Comparison of ENCODE assay signal across 37 cellular contexts in the genomic region with DNA sequence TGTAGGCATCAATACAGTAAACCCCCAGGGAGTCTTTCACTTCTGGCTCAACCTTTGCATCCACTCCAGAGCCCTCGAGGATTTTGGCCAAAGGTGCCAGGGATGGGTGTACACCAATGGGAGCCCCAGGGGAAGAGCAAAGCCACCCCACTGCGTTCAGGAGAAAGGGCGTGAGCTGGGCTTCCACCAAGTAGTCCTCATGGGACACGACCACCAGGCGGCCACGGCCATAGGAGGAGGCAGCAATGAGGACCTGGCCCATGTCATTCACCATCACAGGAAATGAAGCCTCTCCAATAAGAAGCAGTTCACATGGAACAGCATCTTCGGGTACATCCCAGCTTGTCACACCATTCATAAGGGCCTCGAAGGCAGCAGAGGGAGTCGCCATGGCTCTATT. TPM values are rescaled to one million over a fixed set of nuclear protein-coding genes. Genes with fewer than 3 reads are reported as not detected.
"Had no signal": no experiment of that assay in that cellular context is flagged by ENCODE, and none has a peak within 500 bp of the region (broad histone marks: within the 10 kb centered on the region; RNA-seq: fewer than 3 reads in every experiment).

No MANE protein-coding gene starts in this region.

- H3K36me3 Mint-ChIP-seq: activated naive CD4-positive, alpha-beta T cell treated with anti-CD3 and anti-CD28 coated beads, Interleukin-2, amount 10 ng/mL, durations not matched to agents 7 days and 5 days; activated naive CD4-positive, alpha-beta T cell treated with anti-CD3 and anti-CD28 coated beads, Interleukin-2, amount 50 U/mL, for 72 hours had no signal

- FAIRE-seq: bronchial epithelial cell had no signal

- H3K4me1 Mint-ChIP-seq: activated CD4-positive, alpha-beta T cell treated with anti-CD3 and anti-CD28 coated beads for 36 hours; activated CD4-positive, alpha-beta T cell treated with anti-CD3 and anti-CD28 coated beads, Interleukin-2, amount 10 ng/mL, durations not matched to agents 24 days and 14 days; activated naive CD4-positive, alpha-beta T cell treated with anti-CD3 and anti-CD28 coated beads, Interleukin-2, amount 10 ng/mL, durations not matched to agents 7 days and 5 days had no signal

- H3K4me3 ChIP-seq: ascending aorta, coronary artery, dorsolateral prefrontal cortex, esophagus squamous epithelium, gastroesophageal sphincter had no signal

- DNase-seq: activated CD4-positive, alpha-beta memory T cell treated with anti-CD3 and anti-CD28 coated beads for 36 hours; activated CD4-positive, alpha-beta T cell treated with anti-CD3 and anti-CD28 coated beads for 36 hours; activated CD4-positive, alpha-beta T cell treated with anti-CD3 and anti-CD28 coated beads, Interleukin-2, amount 10 ng/mL, durations not matched to agents 24 days and 14 days; activated CD4-positive, CD25-positive, alpha-beta regulatory T cell; activated CD4-positive, CD25-positive, alpha-beta regulatory T cell treated with anti-CD3 and anti-CD28 coated beads, Interleukin-2, amount 50 U/mL, for 72 hours; activated CD8-positive, alpha-beta memory T cell treated with anti-CD3 and anti-CD28 coated beads, Interleukin-2, amount 10 ng/mL, durations not matched to agents 7 days and 5 days; activated CD8-positive, alpha-beta memory T cell treated with anti-CD3 and anti-CD28 coated beads, Interleukin-2, amount 50 U/mL, for 4 hours; activated CD8-positive, alpha-beta T cell treated with anti-CD3 and anti-CD28 coated beads, Interleukin-2, amount 10 ng/mL, durations not matched to agents 7 days and 5 days; activated gamma-delta T cell; activated naive CD4-positive, alpha-beta T cell; activated naive CD4-positive, alpha-beta T cell treated with anti-CD3 and anti-CD28 coated beads, Interleukin-2, amount 10 ng/mL, durations not matched to agents 7 days and 5 days; activated naive CD8-positive, alpha-beta T cell treated with anti-CD3 and anti-CD28 coated beads, Interleukin-2, amount 10 ng/mL, durations not matched to agents 7 days and 5 days; activated T-cell treated with anti-CD3 and anti-CD28 coated beads, Interleukin-2, amount 50 U/mL, for 1 hour; activated T-cell treated with anti-CD3 and anti-CD28 coated beads, Interleukin-2, amount 50 U/mL, for 48 hours; dorsolateral prefrontal cortex; effector memory CD4-positive, alpha-beta T cell; esophagus squamous epithelium; foreskin melanocyte; T-helper 2 cell had no signal

- ATAC-seq: activated CD4-positive, alpha-beta T cell treated with anti-CD3 and anti-CD28 coated beads for 36 hours; activated CD8-positive, alpha-beta memory T cell treated with anti-CD3 and anti-CD28 coated beads, Interleukin-2, amount 10 ng/mL, durations not matched to agents 7 days and 5 days; activated CD8-positive, alpha-beta T cell treated with anti-CD3 and anti-CD28 coated beads, Interleukin-2, amount 10 ng/mL, durations not matched to agents 7 days and 5 days; activated naive CD4-positive, alpha-beta T cell treated with anti-CD3 and anti-CD28 coated beads, Interleukin-2, amount 50 U/mL, for 72 hours; gastroesophageal sphincter had no signal

- H3K9me3 Mint-ChIP-seq: activated CD4-positive, alpha-beta memory T cell treated with anti-CD3 and anti-CD28 coated beads for 36 hours; activated CD4-positive, alpha-beta T cell treated with anti-CD3 and anti-CD28 coated beads, Interleukin-2, amount 10 ng/mL, durations not matched to agents 24 days and 14 days; activated naive CD4-positive, alpha-beta T cell treated with anti-CD3 and anti-CD28 coated beads, Interleukin-2, amount 10 ng/mL, durations not matched to agents 7 days and 5 days; activated naive CD4-positive, alpha-beta T cell treated with anti-CD3 and anti-CD28 coated beads, Interleukin-2, amount 50 U/mL, for 72 hours; activated naive CD8-positive, alpha-beta T cell treated with anti-CD3 and anti-CD28 coated beads, Interleukin-2, amount 10 ng/mL, durations not matched to agents 7 days and 5 days; activated T-helper 1 cell treated with anti-CD3 and anti-CD28 coated beads, Interleukin-12 subunit alpha, Interleukin-12 subunit beta, Interleukin-2, Interleukin-4 antibody, amounts not matched to agents 30 ng/mL and 10 ng/mL and 1 ng/mL, durations not matched to agents 14 hours and 24 hours and 36 hours; activated T-helper 2 cell treated with anti-CD3 and anti-CD28 coated beads, Interferon-gamma antibody, Interleukin-2, Interleukin-4, amounts not matched to agents 10 μg/mL and 5 μg/mL and 100 μg/mL, durations not matched to agents 14 hours and 24 hours and 36 hours; brain; central memory CD8-positive, alpha-beta T cell; dendritic cell treated with granulocyte-macrophage colony-stimulating factor and Interleukin-4, amounts not matched to agents 40 ng/mL and 50 ng/mL, for 4 days had no signal

- H3K4me3 Mint-ChIP-seq: activated CD4-positive, alpha-beta memory T cell treated with anti-CD3 and anti-CD28 coated beads for 36 hours; activated CD4-positive, alpha-beta T cell treated with anti-CD3 and anti-CD28 coated beads for 36 hours; activated CD4-positive, alpha-beta T cell treated with anti-CD3 and anti-CD28 coated beads, Interleukin-2, amount 10 ng/mL, durations not matched to agents 24 days and 14 days; activated CD8-positive, alpha-beta memory T cell treated with anti-CD3 and anti-CD28 coated beads, Interleukin-2, amount 10 ng/mL, durations not matched to agents 7 days and 5 days; activated CD8-positive, alpha-beta T cell treated with anti-CD3 and anti-CD28 coated beads, Interleukin-2, amount 10 ng/mL, durations not matched to agents 7 days and 5 days; activated naive CD4-positive, alpha-beta T cell treated with anti-CD3 and anti-CD28 coated beads, Interleukin-2, amount 10 ng/mL, durations not matched to agents 7 days and 5 days; activated naive CD8-positive, alpha-beta T cell treated with anti-CD3 and anti-CD28 coated beads, Interleukin-2, amount 10 ng/mL, durations not matched to agents 7 days and 5 days; activated T-helper 1 cell treated with anti-CD3 and anti-CD28 coated beads, Interleukin-12 subunit alpha, Interleukin-12 subunit beta, Interleukin-2, Interleukin-4 antibody, amounts not matched to agents 30 ng/mL and 10 ng/mL and 1 ng/mL, durations not matched to agents 14 hours and 24 hours and 36 hours; central memory CD8-positive, alpha-beta T cell; dendritic cell treated with granulocyte-macrophage colony-stimulating factor and Interleukin-4, amounts not matched to agents 40 ng/mL and 50 ng/mL, for 4 days had no signal

- H3K27ac ChIP-seq: ascending aorta, coronary artery, epithelial cell of prostate, esophagus squamous epithelium, gastroesophageal sphincter had no signal

- H3K4me1 ChIP-seq: ascending aorta had no signal

- H3K27ac Mint-ChIP-seq: activated CD4-positive, alpha-beta memory T cell treated with anti-CD3 and anti-CD28 coated beads for 36 hours; activated CD4-positive, alpha-beta T cell treated with anti-CD3 and anti-CD28 coated beads for 36 hours; activated CD4-positive, alpha-beta T cell treated with anti-CD3 and anti-CD28 coated beads, Interleukin-2, amount 10 ng/mL, durations not matched to agents 24 days and 14 days; activated CD8-positive, alpha-beta memory T cell treated with anti-CD3 and anti-CD28 coated beads, Interleukin-2, amount 10 ng/mL, durations not matched to agents 7 days and 5 days; activated CD8-positive, alpha-beta T cell treated with anti-CD3 and anti-CD28 coated beads, Interleukin-2, amount 10 ng/mL, durations not matched to agents 7 days and 5 days; activated naive CD4-positive, alpha-beta T cell treated with anti-CD3 and anti-CD28 coated beads, Interleukin-2, amount 10 ng/mL, durations not matched to agents 7 days and 5 days; activated naive CD4-positive, alpha-beta T cell treated with anti-CD3 and anti-CD28 coated beads, Interleukin-2, amount 50 U/mL, for 72 hours; activated naive CD8-positive, alpha-beta T cell treated with anti-CD3 and anti-CD28 coated beads, Interleukin-2, amount 10 ng/mL, durations not matched to agents 7 days and 5 days; activated T-helper 1 cell treated with anti-CD3 and anti-CD28 coated beads, Interleukin-12 subunit alpha, Interleukin-12 subunit beta, Interleukin-2, Interleukin-4 antibody, amounts not matched to agents 30 ng/mL and 10 ng/mL and 1 ng/mL, durations not matched to agents 14 hours and 24 hours and 36 hours; activated T-helper 2 cell treated with anti-CD3 and anti-CD28 coated beads, Interferon-gamma antibody, Interleukin-2, Interleukin-4, amounts not matched to agents 10 μg/mL and 5 μg/mL and 100 μg/mL, durations not matched to agents 14 hours and 24 hours and 36 hours; dendritic cell treated with granulocyte-macrophage colony-stimulating factor and Interleukin-4, amounts not matched to agents 40 ng/mL and 50 ng/mL, for 4 days had no signal

- H3K27me3 ChIP-seq: ascending aorta, dorsolateral prefrontal cortex, esophagus squamous epithelium, gastroesophageal sphincter had no signal

- H3K27me3 Mint-ChIP-seq: activated CD4-positive, alpha-beta memory T cell treated with anti-CD3 and anti-CD28 coated beads for 36 hours; activated CD4-positive, alpha-beta T cell treated with anti-CD3 and anti-CD28 coated beads for 36 hours; activated naive CD8-positive, alpha-beta T cell treated with anti-CD3 and anti-CD28 coated beads, Interleukin-2, amount 10 ng/mL, durations not matched to agents 7 days and 5 days; brain; central memory CD8-positive, alpha-beta T cell had no signal

- H3K9me3 ChIP-seq: ascending aorta, esophagus squamous epithelium, gastroesophageal sphincter had no signal

RNA-seq across cellular contexts. Expression of gene OR2F2, which starts 58.8 kb away (rescaled TPM):
- total RNA-seq: activated CD4-positive, alpha-beta memory T cell treated with anti-CD3 and anti-CD28 coated beads for 36 hours; activated CD4-positive, alpha-beta T cell treated with anti-CD3 and anti-CD28 coated beads for 36 hours; activated CD4-positive, alpha-beta T cell treated with anti-CD3 and anti-CD28 coated beads, Interleukin-2, amount 10 ng/mL, durations not matched to agents 24 days and 14 days; activated CD8-positive, alpha-beta memory T cell treated with anti-CD3 and anti-CD28 coated beads for 36 hours; activated CD8-positive, alpha-beta memory T cell treated with anti-CD3 and anti-CD28 coated beads, Interleukin-2, amount 10 ng/mL, durations not matched to agents 7 days and 5 days; activated CD8-positive, alpha-beta T cell treated with anti-CD3 and anti-CD28 coated beads, Interleukin-2, amount 10 ng/mL, durations not matched to agents 7 days and 5 days; activated naive CD4-positive, alpha-beta T cell treated with anti-CD3 and anti-CD28 coated beads, Interleukin-2, amount 50 U/mL, for 72 hours; activated naive CD8-positive, alpha-beta T cell treated with anti-CD3 and anti-CD28 coated beads, Interleukin-2, amount 10 ng/mL, durations not matched to agents 7 days and 5 days; activated T-helper 1 cell treated with anti-CD3 and anti-CD28 coated beads, Interleukin-12 subunit alpha, Interleukin-12 subunit beta, Interleukin-2, Interleukin-4 antibody, amounts not matched to agents 30 ng/mL and 10 ng/mL and 1 ng/mL, durations not matched to agents 14 hours and 24 hours and 36 hours; activated T-helper 2 cell treated with anti-CD3 and anti-CD28 coated beads, Interferon-gamma antibody, Interleukin-2, Interleukin-4, amounts not matched to agents 10 μg/mL and 5 μg/mL and 100 μg/mL, durations not matched to agents 14 hours and 24 hours and 36 hours; ascending aorta; bronchial epithelial cell; cardiac septum; cerebellum; dorsolateral prefrontal cortex; esophagus squamous epithelium; fibroblast of lung; fibroblast of villous mesenchyme; gastroesophageal sphincter; T-helper 1 cell treated with Interleukin-12 subunit alpha and Interleukin-12 subunit beta and Interleukin-4 antibody, amounts not matched to agents 30 ng/mL and 1 ng/mL, for 36 hours had no signal
- polyA plus RNA-seq: esophagus, fibroblast of lung had no signal
